ENCODE assay signal across 23 cellular contexts in the genomic region with DNA sequence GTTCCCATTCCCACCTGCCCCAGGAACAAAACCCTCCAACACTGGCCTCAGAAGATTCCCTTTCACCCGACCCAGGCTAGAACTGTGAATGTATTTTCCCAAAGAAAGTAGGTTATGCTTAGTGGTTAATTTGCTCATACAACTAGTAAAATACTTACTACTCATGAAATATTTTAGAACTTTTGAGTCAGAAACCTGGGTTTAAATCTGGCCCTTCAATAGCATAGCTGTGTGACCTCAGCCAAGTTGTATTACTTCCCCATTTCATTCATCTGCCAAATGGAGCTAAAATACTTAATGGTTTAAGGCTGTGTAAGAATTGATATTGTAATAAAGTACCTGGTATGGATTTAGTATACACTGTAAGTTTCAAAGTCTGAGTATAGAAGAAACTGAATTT.
DNase-seq lines count a peak whose midpoint lies in the region; ATAC-seq and TF ChIP-seq lines count a peak whose summit lies in the region.
"Had no signal": no experiment of that assay in that cellular context is flagged by ENCODE, and none has a peak within 500 bp of the region (broad histone marks: within the 10 kb centered on the region; RNA-seq: fewer than 3 reads in every experiment).

No MANE protein-coding gene starts in this region.

- H3K27me3 ChIP-seq in left ventricle myocardium inferior (ENCODE audit: low read depth): no peaks in the 10 kb centered on the region
- H3K27me3 ChIP-seq: BE2C, body of pancreas, esophagus squamous epithelium, SJCRH30 had no signal

- DNase-seq in GM12865 (ENCODE audit: low read depth) (peak; percentile 5), caudate nucleus (lab: John Stamatoyannopoulos, UW) (no peak), SW480 (ENCODE audit: low spot score) (no peak), left ventricle myocardium inferior (no peak), ecto neural progenitor cell (ENCODE audit: low spot score) (no peak)
- no peak for DNase-seq in central memory CD4-positive, alpha-beta T cell
- DNase-seq: activated CD4-positive, alpha-beta memory T cell treated with anti-CD3 and anti-CD28 coated beads, Interleukin-2, amount 10 ng/mL, durations not matched to agents 7 days and 5 days; BE2C; body of pancreas; COR-L47; DMS79; esophagus squamous epithelium; GF-D8; KG1; left cardiac atrium; NCI-H1694; NCI-H2171; NCI-H510A treated with DMSO at 0.1 percent for 48 hours; SJCRH30; stimulated activated CD8-positive, alpha-beta memory T cell treated with anti-CD3 and anti-CD28 coated beads, Interleukin-4, amount 100 ng/mL, for 48 hours; T-cell had no signal

- H3K27ac ChIP-seq in caudate nucleus (ENCODE audit: low read depth, low read length) (peak overlapping the region; percentile 75), left ventricle myocardium inferior (replicated peaks) (no peak overlapping the region)
- H3K27ac ChIP-seq: body of pancreas, esophagus squamous epithelium, SJCRH30 had no signal

- intact Hi-C loops in left ventricle myocardium inferior (cut with micrococcal nuclease): no loop called here

- peaks cover 34% of the 10 kb centered on the region for H3K4me1 ChIP-seq in left ventricle myocardium inferior
- H3K4me1 ChIP-seq: BE2C, SJCRH30 had no signal

- H3K9me3 ChIP-seq in left ventricle myocardium inferior (replicated peaks): no peaks in the 10 kb centered on the region
- H3K9me3 ChIP-seq: BE2C, body of pancreas, esophagus squamous epithelium, SJCRH30 had no signal

- TF ChIP-seq CTCF in GM12865 (IDR thresholded peaks at IDR 0.05; ENCODE audit: insufficient read depth, low read depth, low read length, missing control alignments) (no peak), left ventricle myocardium inferior (IDR thresholded peaks at IDR 0.05; ENCODE audit: borderline replicate concordance) (no peak)

- no peak overlapping the region for H3K4me3 ChIP-seq in GM12865 (ENCODE audit: low read depth, low read length)
- no peak overlapping the region for H3K4me3 ChIP-seq in left ventricle myocardium inferior
- H3K4me3 ChIP-seq: body of pancreas, esophagus squamous epithelium, SJCRH30 had no signal

- peak; percentile 44 for ATAC-seq in GM18873 (IDR thresholded peaks at IDR 0.05; ENCODE audit: low FRiP score, unreplicated experiment)
- ATAC-seq in HG02938 (IDR thresholded peaks at IDR 0.05; ENCODE audit: unreplicated experiment): peak; percentile 58
- ATAC-seq: body of pancreas, left cardiac atrium, T-cell had no signal

- H3K36me3 ChIP-seq in left ventricle myocardium inferior: peaks cover 74% of the 10 kb centered on the region
